Comparison of ENCODE assay signal across 1 cellular context in the genomic region with DNA sequence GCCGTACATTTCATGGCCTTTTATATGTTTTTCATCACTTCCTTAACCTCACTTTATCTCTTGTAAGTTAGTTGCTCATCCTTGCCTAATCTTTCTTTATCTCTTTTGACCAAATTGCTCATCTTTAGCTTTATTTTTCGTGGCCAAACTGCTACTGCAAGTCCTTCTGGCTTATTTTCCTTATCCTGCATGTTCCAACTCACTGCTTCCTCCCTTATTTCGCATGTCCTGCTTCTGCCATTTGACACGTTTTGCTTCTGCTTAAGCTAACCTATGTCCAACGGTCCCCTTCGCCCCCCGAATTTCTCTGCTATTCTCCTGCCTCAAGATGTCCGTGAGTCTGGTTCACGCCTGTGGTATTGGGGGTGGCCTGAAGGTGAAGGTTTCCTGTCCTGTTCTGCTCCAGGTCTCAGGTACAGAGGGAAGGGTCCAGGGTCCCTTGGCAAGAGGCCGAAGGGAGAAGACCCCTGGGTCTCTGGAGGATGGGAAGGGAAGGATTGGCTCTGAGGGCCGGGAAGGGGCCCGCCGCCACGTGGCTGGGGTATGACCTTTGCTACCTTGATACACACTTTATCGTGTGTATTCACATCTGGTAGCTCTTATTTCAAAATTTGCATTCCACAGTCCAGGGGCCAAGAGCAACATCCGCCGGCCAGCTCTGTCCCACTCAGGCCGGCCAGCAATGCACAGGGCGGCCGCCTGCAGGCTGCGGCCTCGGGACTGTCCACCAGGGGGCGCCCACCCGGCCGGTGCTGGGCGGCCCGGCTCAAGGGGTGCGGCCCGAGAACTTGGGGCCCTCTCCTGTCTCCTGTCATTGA.
TF ChIP-seq lines count a peak whose summit lies in the region.

No MANE protein-coding gene starts in this region.

TF ChIP-seq in GM12878, 131 proteins besides CTCF, POLR2A, EP300 and RAD21:
- TF ChIP-seq DPF2 (IDR thresholded peaks at IDR 0.05), result 0 out of 2 replicates have a peak, but pooled peaks have one; percentile 33
- no peak for TF ChIP-seq RB1 (IDR thresholded peaks at IDR 0.05; ENCODE audit: borderline replicate concordance)
- TF ChIP-seq SMARCA5 (IDR thresholded peaks at IDR 0.05), result 0 out of 2 replicates have a peak, but pooled peaks have one; percentile 52
- peak; percentile 81 for TF ChIP-seq YY1 (IDR thresholded peaks at IDR 0.05; ENCODE audit: low read depth, low read length)
- peak; percentile 77 for TF ChIP-seq SMC3 (IDR thresholded peaks at IDR 0.05; ENCODE audit: borderline replicate concordance, low read length)
- peak; percentile 24 to 34; a peak in 2 of 4 replicates for TF ChIP-seq BHLHE40 (IDR thresholded peaks at IDR 0.05; ENCODE audit: borderline replicate concordance in 1 of 2, low read depth in 2 of 2, low read length in 1 of 2)
- 0 out of 2 replicates have a peak, but pooled peaks have one; percentile 33 for TF ChIP-seq GATAD2B (conservative IDR thresholded peaks at IDR 0.05; ENCODE audit: low read depth)
- no peak for TF ChIP-seq TCF7 (IDR thresholded peaks at IDR 0.05; ENCODE audit: borderline replicate concordance)
- no peak for TF ChIP-seq SMAD1 (IDR thresholded peaks at IDR 0.05; ENCODE audit: low read depth, partially characterized antibody)
